Comparison of ENCODE assay signal across 1 cellular context in the genomic region with DNA sequence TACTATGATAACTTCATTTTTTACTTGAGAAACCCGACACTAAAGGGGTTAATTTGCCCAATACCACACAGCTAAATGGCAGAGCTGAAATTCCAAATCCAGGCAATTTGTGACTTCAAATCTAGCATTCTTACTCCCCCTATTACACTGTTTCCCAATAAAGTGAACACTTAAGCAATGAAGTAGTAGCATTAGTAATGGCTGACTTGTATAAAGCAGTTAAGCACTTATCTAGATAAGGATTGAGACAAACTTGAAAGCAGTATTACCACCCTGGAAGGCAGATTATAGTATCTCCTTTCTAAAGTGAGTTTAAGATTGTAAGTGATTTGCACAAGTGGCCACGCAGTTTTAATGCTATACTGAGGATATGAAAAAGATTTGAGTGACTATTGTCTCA.
TF ChIP-seq lines count a peak whose summit lies in the region.

No MANE protein-coding gene starts in this region.

TF ChIP-seq in GM12878, 131 proteins besides CTCF, POLR2A, EP300 and RAD21:
- no peak for TF ChIP-seq MTA2 (IDR thresholded peaks at IDR 0.05; ENCODE audit: low read depth)
- no peak for TF ChIP-seq CHD2 (IDR thresholded peaks at IDR 0.05; ENCODE audit: borderline replicate concordance, low read depth, low read length)
- no peak for TF ChIP-seq ETV6 (conservative IDR thresholded peaks at IDR 0.05 in 1 of 2, IDR thresholded peaks at IDR 0.05 in 1 of 2; ENCODE audit: borderline replicate concordance in 1 of 2, low read depth in 1 of 2)
- TF ChIP-seq SP1 (IDR thresholded peaks at IDR 0.05; ENCODE audit: low read depth, low read length), result no peak
- TF ChIP-seq, protein P1, sequence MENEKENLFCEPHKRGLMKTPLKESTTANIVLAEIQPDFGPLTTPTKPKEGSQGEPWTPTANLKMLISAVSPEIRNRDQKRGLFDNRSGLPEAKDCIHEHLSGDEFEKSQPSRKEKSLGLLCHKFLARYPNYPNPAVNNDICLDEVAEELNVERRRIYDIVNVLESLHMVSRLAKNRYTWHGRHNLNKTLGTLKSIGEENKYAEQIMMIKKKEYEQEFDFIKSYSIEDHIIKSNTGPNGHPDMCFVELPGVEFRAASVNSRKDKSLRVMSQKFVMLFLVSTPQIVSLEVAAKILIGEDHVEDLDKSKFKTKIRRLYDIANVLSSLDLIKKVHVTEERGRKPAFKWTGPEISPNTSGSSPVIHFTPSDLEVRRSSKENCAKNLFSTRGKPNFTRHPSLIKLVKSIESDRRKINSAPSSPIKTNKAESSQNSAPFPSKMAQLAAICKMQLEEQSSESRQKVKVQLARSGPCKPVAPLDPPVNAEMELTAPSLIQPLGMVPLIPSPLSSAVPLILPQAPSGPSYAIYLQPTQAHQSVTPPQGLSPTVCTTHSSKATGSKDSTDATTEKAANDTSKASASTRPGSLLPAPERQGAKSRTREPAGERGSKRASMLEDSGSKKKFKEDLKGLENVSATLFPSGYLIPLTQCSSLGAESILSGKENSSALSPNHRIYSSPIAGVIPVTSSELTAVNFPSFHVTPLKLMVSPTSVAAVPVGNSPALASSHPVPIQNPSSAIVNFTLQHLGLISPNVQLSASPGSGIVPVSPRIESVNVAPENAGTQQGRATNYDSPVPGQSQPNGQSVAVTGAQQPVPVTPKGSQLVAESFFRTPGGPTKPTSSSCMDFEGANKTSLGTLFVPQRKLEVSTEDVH (IDR thresholded peaks at IDR 0.05; ENCODE audit: low read depth, partially characterized antibody), result no peak
- TF ChIP-seq LARP7 (IDR thresholded peaks at IDR 0.05), result no peak
- no peak for TF ChIP-seq NRF1 (conservative IDR thresholded peaks at IDR 0.05; ENCODE audit: low read depth, low read length)
- no peak for TF ChIP-seq CHD4 (IDR thresholded peaks at IDR 0.05)
- TF ChIP-seq ZNF217 (IDR thresholded peaks at IDR 0.05), result no peak
- no peak for TF ChIP-seq CEBPB (IDR thresholded peaks at IDR 0.05; ENCODE audit: borderline replicate concordance in 1 of 2, low read depth in 2 of 2, low read length in 2 of 2)
